In genomic region chr21:25927195-25927880, GRCh38 we compare ENCODE assay signal across 1 cellular context.
TF ChIP-seq lines count a peak whose summit lies in the region.

No MANE protein-coding gene starts in this region.

TF ChIP-seq in SK-N-SH treated with all-trans-retinoic acid at 6 μM for 48 hours, 23 proteins besides CTCF, POLR2A, EP300 and RAD21 (continued from another document):
- TF ChIP-seq CREB5 (CRISPR knock-in tag; IDR thresholded peaks at IDR 0.05; ENCODE audit: low read depth) = no peak
- no peak for TF ChIP-seq ARNTL (CRISPR knock-in tag; IDR thresholded peaks at IDR 0.05; ENCODE audit: borderline replicate concordance, low read depth)
- no peak for TF ChIP-seq ZNF565 (CRISPR knock-in tag; conservative IDR thresholded peaks at IDR 0.05; ENCODE audit: low read depth)
- no peak for TF ChIP-seq CSDC2 (CRISPR knock-in tag; IDR thresholded peaks at IDR 0.05)
- no peak for TF ChIP-seq ZNF70 (CRISPR knock-in tag; IDR thresholded peaks at IDR 0.05)
- TF ChIP-seq GLIS3 (CRISPR knock-in tag; IDR thresholded peaks at IDR 0.05) = no peak
- no peak for TF ChIP-seq ZFP3 (CRISPR knock-in tag; IDR thresholded peaks at IDR 0.05)
- no peak for TF ChIP-seq OSR1 (CRISPR knock-in tag; IDR thresholded peaks at IDR 0.05)
- TF ChIP-seq CSRNP3 (CRISPR knock-in tag; IDR thresholded peaks at IDR 0.05) = no peak
- TF ChIP-seq POU6F1 (CRISPR knock-in tag; IDR thresholded peaks at IDR 0.05; ENCODE audit: borderline replicate concordance, low read depth) = no peak
- TF ChIP-seq ZNF8 (CRISPR knock-in tag; IDR thresholded peaks at IDR 0.05) = no peak
- no peak for TF ChIP-seq ISL1 (CRISPR knock-in tag; IDR thresholded peaks at IDR 0.05)
- no peak for TF ChIP-seq PATZ1 (CRISPR knock-in tag; IDR thresholded peaks at IDR 0.05; ENCODE audit: borderline replicate concordance)
- TF ChIP-seq TSHZ2 (CRISPR knock-in tag; IDR thresholded peaks at IDR 0.05) = no peak
- TF ChIP-seq TOX (CRISPR knock-in tag; IDR thresholded peaks at IDR 0.05; ENCODE audit: borderline replicate concordance) = no peak
- no peak for TF ChIP-seq SNAI2 (CRISPR knock-in tag; IDR thresholded peaks at IDR 0.05)
